27 cellular contexts compared by ENCODE assay signal in genomic region chr11:11000546-11001283, GRCh38.
"Had no signal": no experiment of that assay in that cellular context is flagged by ENCODE, and none has a peak within 500 bp of the region (broad histone marks: within the 10 kb centered on the region; RNA-seq: fewer than 3 reads in every experiment).

No MANE protein-coding gene starts in this region.

- H3K4me1 Mint-ChIP-seq: activated T-helper 17 cell treated with anti-CD3 and anti-CD28 coated beads, Interleukin-2, amount 50 U/mL, for 72 hours; natural killer cell; neural progenitor cell; stimulated activated naive CD8-positive, alpha-beta T cell treated with anti-CD3 and anti-CD28 coated beads, Interleukin-15, amount 100 ng/mL, for 72 hours; T-helper 17 cell; WTC11 had no signal

- H3K4me3 Mint-ChIP-seq: activated CD8-positive, alpha-beta T cell treated with anti-CD3 and anti-CD28 coated beads for 36 hours; activated T-cell treated with anti-CD3 and anti-CD28 coated beads, Interleukin-2, amount 50 U/mL, for 4 hours; activated T-helper 17 cell treated with anti-CD3 and anti-CD28 coated beads, Interleukin-2, amount 50 U/mL, for 72 hours; natural killer cell; neural progenitor cell; stimulated activated memory B cell treated with anti-CD40 and anti-IgM and Interleukin-4, amounts not matched to agents 10 μg/mL and 1 μg/mL and 100 μg/mL, for 72 hours; stimulated activated naive CD8-positive, alpha-beta T cell treated with anti-CD3 and anti-CD28 coated beads, Interleukin-15, amount 100 ng/mL, for 72 hours; T-helper 17 cell; WTC11 had no signal

- H3K36me3 Mint-ChIP-seq: natural killer cell; neural progenitor cell; stimulated activated memory B cell treated with anti-CD40 and anti-IgM and Interleukin-4, amounts not matched to agents 10 μg/mL and 1 μg/mL and 100 μg/mL, for 72 hours had no signal

- H3K27me3 ChIP-seq: breast epithelium, hepatocyte, neural progenitor cell had no signal

- DNase-seq: activated CD4-positive, alpha-beta T cell treated with anti-CD3 and anti-CD28 coated beads for 1 hour; activated CD4-positive, alpha-beta T cell treated with anti-CD3 and anti-CD28 coated beads, Interleukin-2, amount 50 U/mL, for 1 hour; activated CD8-positive, alpha-beta T cell treated with anti-CD3 and anti-CD28 coated beads for 36 hours; activated gamma-delta T cell treated with Interleukin-2 at 50 U/mL for 16 hours; activated naive CD4-positive, alpha-beta T cell treated with anti-CD3 and anti-CD28 coated beads, Interleukin-2, amount 50 U/mL, for 16 hours; activated T-cell treated with anti-CD3 and anti-CD28 coated beads, Interleukin-2, amount 50 U/mL, for 4 hours; amniotic stem cell; central memory CD4-positive, alpha-beta T cell; gastrocnemius medialis; glutamatergic neuron; islet precursor cell; mammary epithelial cell; midbrain; natural killer cell; small intestine; stimulated activated CD4-positive, alpha-beta T cell treated with anti-CD3 and anti-CD28 coated beads, Interleukin-4, amount 100 ng/mL, for 24 hours; stimulated activated naive CD8-positive, alpha-beta T cell treated with anti-CD3 and anti-CD28 coated beads, Interleukin-15, amount 100 ng/mL, for 72 hours; substantia nigra; T-helper 17 cell; T1000 had no signal

- H3K4me1 ChIP-seq: breast epithelium, gastrocnemius medialis, neural progenitor cell had no signal

- H3K4me2 ChIP-seq: hepatocyte, neural progenitor cell had no signal

- ATAC-seq: activated CD8-positive, alpha-beta T cell treated with anti-CD3 and anti-CD28 coated beads for 36 hours; activated T-cell treated with anti-CD3 and anti-CD28 coated beads, Interleukin-2, amount 50 U/mL, for 4 hours; activated T-helper 17 cell treated with anti-CD3 and anti-CD28 coated beads, Interleukin-2, amount 50 U/mL, for 72 hours; gastrocnemius medialis; natural killer cell; sciatic nerve; stimulated activated memory B cell treated with anti-CD40 and anti-IgM and Interleukin-4, amounts not matched to agents 10 μg/mL and 1 μg/mL and 100 μg/mL, for 72 hours; stimulated activated naive CD8-positive, alpha-beta T cell treated with anti-CD3 and anti-CD28 coated beads, Interleukin-15, amount 100 ng/mL, for 72 hours; T-helper 17 cell; WTC11 had no signal

- H2AFZ ChIP-seq: hepatocyte, neural progenitor cell had no signal

- H3K9me3 Mint-ChIP-seq: activated CD8-positive, alpha-beta T cell treated with anti-CD3 and anti-CD28 coated beads for 36 hours; activated T-cell treated with anti-CD3 and anti-CD28 coated beads, Interleukin-2, amount 50 U/mL, for 4 hours; activated T-helper 17 cell treated with anti-CD3 and anti-CD28 coated beads, Interleukin-2, amount 50 U/mL, for 72 hours; natural killer cell; stimulated activated naive CD8-positive, alpha-beta T cell treated with anti-CD3 and anti-CD28 coated beads, Interleukin-15, amount 100 ng/mL, for 72 hours had no signal

- H3K9ac ChIP-seq: neural progenitor cell had no signal

- H3K36me3 ChIP-seq: breast epithelium, gastrocnemius medialis, neural progenitor cell had no signal

- H3K27ac Mint-ChIP-seq: activated CD8-positive, alpha-beta T cell treated with anti-CD3 and anti-CD28 coated beads for 36 hours; activated T-helper 17 cell treated with anti-CD3 and anti-CD28 coated beads, Interleukin-2, amount 50 U/mL, for 72 hours; natural killer cell; neural progenitor cell; stimulated activated memory B cell treated with anti-CD40 and anti-IgM and Interleukin-4, amounts not matched to agents 10 μg/mL and 1 μg/mL and 100 μg/mL, for 72 hours; stimulated activated naive CD8-positive, alpha-beta T cell treated with anti-CD3 and anti-CD28 coated beads, Interleukin-15, amount 100 ng/mL, for 72 hours; T-helper 17 cell; WTC11 had no signal

- H3K4me3 ChIP-seq: breast epithelium, gastrocnemius medialis, hepatocyte, neural progenitor cell had no signal

- H3K9me3 ChIP-seq: breast epithelium, gastrocnemius medialis had no signal

- H3K27ac ChIP-seq: breast epithelium, gastrocnemius medialis, hepatocyte, neural progenitor cell had no signal
